ENCODE assay signal across 24 cellular contexts in genomic region chr14:65686761-65687160, GRCh38.
DNase-seq lines count a peak whose midpoint lies in the region; ATAC-seq and TF ChIP-seq lines count a peak whose summit lies in the region.
"Had no signal": no experiment of that assay in that cellular context is flagged by ENCODE, and none has a peak within 500 bp of the region (broad histone marks: within the 10 kb centered on the region; RNA-seq: fewer than 3 reads in every experiment).

No MANE protein-coding gene starts in this region.

- no peak overlapping the region for H2BK120ac ChIP-seq in H9 (ENCODE audit: low read depth, low read length, poor library complexity, severe bottlenecking)
- H2BK120ac ChIP-seq in mesendoderm (ENCODE audit: low read depth, low read length): no peak overlapping the region

- H3K56ac ChIP-seq in H9 (ENCODE audit: insufficient read length, low read depth, low read length) (no peak overlapping the region), mesendoderm (ENCODE audit: low read length) (no peak overlapping the region)

- TF ChIP-seq RAD21 in SK-N-SH (IDR thresholded peaks at IDR 0.05; ENCODE audit: low read length): no peak

- TF ChIP-seq CTCF in H9 (conservative IDR thresholded peaks at IDR 0.05) (no peak), WTC11 (IDR thresholded peaks at IDR 0.05) (no peak), progenitor cell of endocrine pancreas (IDR thresholded peaks at IDR 0.05; ENCODE audit: unreplicated experiment) (no peak), SK-N-SH (IDR thresholded peaks at IDR 0.05) (no peak)

- peaks cover 5 to 16% (median 10%) of the 10 kb centered on the region in 3 experiments; a peak in 6 of 7 replicates for H3K36me3 Mint-ChIP-seq in H9 (ENCODE audit: insufficient read depth in 1 of 3, low read depth in 3 of 3)
- peaks cover 2% of the 10 kb centered on the region for H3K36me3 Mint-ChIP-seq in WTC11
- peaks cover 2% of the 10 kb centered on the region for H3K36me3 Mint-ChIP-seq in progenitor cell of endocrine pancreas (ENCODE audit: insufficient read depth)

- H3K27ac ChIP-seq in H9 (ENCODE audit: insufficient read length, low read depth, low read length): no peak overlapping the region
- H3K27ac ChIP-seq in SK-N-SH (ENCODE audit: low read depth in 2 of 2, low read length in 1 of 2): no peak overlapping the region
- H3K27ac ChIP-seq in mesendoderm (ENCODE audit: low read depth, low read length): no peak overlapping the region
- H3K27ac ChIP-seq: adrenal gland, cardiac muscle cell, gastroesophageal sphincter, skin epidermis, tibial artery had no signal

- H3K18ac ChIP-seq in H9 (ENCODE audit: insufficient read length, low read depth, low read length) (no peak overlapping the region), mesendoderm (ENCODE audit: low read length) (no peak overlapping the region)

- H3K79me1 ChIP-seq in H9 (ENCODE audit: insufficient read depth, low read depth, low read length, poor library complexity, severe bottlenecking): no peaks in the 10 kb centered on the region
- H3K79me1 ChIP-seq in mesendoderm (ENCODE audit: low read length): no peaks in the 10 kb centered on the region

- POLR2A ChIA-PET in WTC11 (lab: Charles Lee) (no interaction called here), SK-N-SH (lab: Yijun Ruan, JAX) (no interaction called here)

- H4K20me1 ChIP-seq in H9 (ENCODE audit: control insufficient read depth, insufficient read depth, insufficient read length): no peaks in the 10 kb centered on the region
- H4K20me1 ChIP-seq in SK-N-SH (ENCODE audit: insufficient read depth): no peaks in the 10 kb centered on the region

- DNase-seq in H9: no peak
- DNase-seq in WTC11 (ENCODE audit: low spot score): no peak
- DNase-seq in glomerular visceral epithelial cell (ENCODE audit: extremely low spot score): peak; percentile 4
- DNase-seq in progenitor cell of endocrine pancreas (ENCODE audit: low spot score, unreplicated experiment): no peak
- no peak for DNase-seq in NK-92 (lab: John Stamatoyannopoulos, UW; ENCODE audit: unreplicated experiment)
- DNase-seq in SK-N-SH: no peak
- no peak for DNase-seq in mesendoderm
- DNase-seq: activated CD4-positive, alpha-beta T cell treated with anti-CD3 and anti-CD28 coated beads, Interleukin-2, amount 50 U/mL, for 4 hours; activated gamma-delta T cell; adrenal gland; CD4-positive, alpha-beta memory T cell; DMS79; HCEC 1CT; MG63; NCI-H146; NCI-H69; SHP77 treated with DMSO at 0.1 percent for 48 hours; stimulated activated CD4-positive, alpha-beta T cell treated with anti-CD3 and anti-CD28 coated beads, Interleukin-2, amount 100 ng/mL, for 24 hours; stimulated activated naive CD4-positive, alpha-beta T cell treated with Interleukin-2 at 50 U/mL for 16 hours; tibial artery had no signal

- no peak overlapping the region for H3K14ac ChIP-seq in H9 (ENCODE audit: insufficient read depth, low read length)

- H2AK5ac ChIP-seq in H9 (ENCODE audit: insufficient read length, low read length) (no peak overlapping the region), mesendoderm (ENCODE audit: low read length) (no peak overlapping the region)

- no peak overlapping the region; a peak in 1 of 5 replicates for H3K4me3 Mint-ChIP-seq in H9
- no peak overlapping the region; the same call in 1 of the 2 replicates for H3K4me3 Mint-ChIP-seq in WTC11
- no peak overlapping the region for H3K4me3 Mint-ChIP-seq in progenitor cell of endocrine pancreas (ENCODE audit: low read depth)
- H3K4me3 Mint-ChIP-seq: CD4-positive, alpha-beta memory T cell; T-helper 1 cell treated with Interleukin-12 subunit alpha and Interleukin-12 subunit beta and Interleukin-4 antibody, amounts not matched to agents 30 μg/mL and 1 μg/mL, for 36 hours had no signal

- no peak overlapping the region for H2BK15ac ChIP-seq in H9 (ENCODE audit: low read depth, low read length)
- no peak overlapping the region for H2BK15ac ChIP-seq in mesendoderm (replicated peaks; ENCODE audit: low read depth)

- no peak overlapping the region for H2BK12ac ChIP-seq in H9 (ENCODE audit: insufficient read length, low read depth, low read length)

- H2BK20ac ChIP-seq in H9 (ENCODE audit: low read depth, low read length, poor library complexity, severe bottlenecking): no peak overlapping the region

- H3K9ac ChIP-seq in H9 (ENCODE audit: extremely low read depth, insufficient read length, low read length) (no peak overlapping the region), SK-N-SH (no peak overlapping the region), mesendoderm (ENCODE audit: low read length) (no peak overlapping the region)

- no peaks in the 10 kb centered on the region for H3K23me2 ChIP-seq in H9 (ENCODE audit: insufficient read length, low read depth, low read length, poor library complexity, severe bottlenecking)

- peaks cover 2 to 7% of the 10 kb centered on the region in 2 experiments for H3K9me3 Mint-ChIP-seq in H9
- H3K9me3 Mint-ChIP-seq in WTC11: peaks cover 6% of the 10 kb centered on the region; the same call in 1 of the 2 replicates
- peaks cover 8% of the 10 kb centered on the region for H3K9me3 Mint-ChIP-seq in progenitor cell of endocrine pancreas (ENCODE audit: low read depth)

- peaks cover 0 to 8% of the 10 kb centered on the region in 2 experiments for H3K36me3 ChIP-seq in SK-N-SH (replicated peaks in 1 of 2; ENCODE audit: control insufficient read depth in 1 of 2, insufficient read depth in 2 of 2, low read length in 1 of 2)
- no peaks in the 10 kb centered on the region for H3K36me3 ChIP-seq in mesendoderm (ENCODE audit: control insufficient read depth, insufficient read depth, low read length)
- H3K36me3 ChIP-seq: adrenal gland, cardiac muscle cell, gastroesophageal sphincter, MG63, tibial artery had no signal

- no peak overlapping the region for H2AFZ ChIP-seq in H9 (ENCODE audit: low read length)
- no peak overlapping the region for H2AFZ ChIP-seq in SK-N-SH (ENCODE audit: low read depth)

- H3K27ac Mint-ChIP-seq in H9 (peak overlapping the region in 2 of 3 experiments; percentile 14 to 85; a peak in 4 of 7 replicates), WTC11 (no peak overlapping the region), progenitor cell of endocrine pancreas (peak overlapping the region; percentile 29)
- H3K27ac Mint-ChIP-seq: T-helper 1 cell treated with Interleukin-12 subunit alpha and Interleukin-12 subunit beta and Interleukin-4 antibody, amounts not matched to agents 30 μg/mL and 1 μg/mL, for 36 hours had no signal

- H3K4ac ChIP-seq in H9 (ENCODE audit: low read depth, low read length) (no peak overlapping the region), mesendoderm (ENCODE audit: low read depth, low read length) (no peak overlapping the region)

- H4K8ac ChIP-seq in H9 (replicated peaks; ENCODE audit: insufficient read length, low read depth, low read length) (no peak overlapping the region), mesendoderm (ENCODE audit: low read depth, low read length) (no peak overlapping the region)

- no peak overlapping the region for H4K91ac ChIP-seq in H9 (ENCODE audit: insufficient read length, low read depth, low read length)

- CTCF ChIA-PET in WTC11 (lab: Charles Lee) (no interaction called here), SK-N-SH (lab: Yijun Ruan, JAX) (no interaction called here)

- no peaks in the 10 kb centered on the region for H3K9me3 ChIP-seq in H9 (ENCODE audit: control insufficient read depth, low read depth, low read length)
- H3K9me3 ChIP-seq in SK-N-SH: no peaks in the 10 kb centered on the region
- H3K9me3 ChIP-seq: adrenal gland, gastroesophageal sphincter, MG63, tibial artery had no signal

- no peak overlapping the region for H3K4me2 ChIP-seq in H9 (ENCODE audit: insufficient read depth, insufficient read length, low read length)
- no peak overlapping the region for H3K4me2 ChIP-seq in SK-N-SH
- no peak overlapping the region for H3K4me2 ChIP-seq in mesendoderm (ENCODE audit: low read length)

- H3K4me1 Mint-ChIP-seq in H9: peaks cover 39 to 40% of the 10 kb centered on the region in 2 experiments
- peaks cover 41% of the 10 kb centered on the region for H3K4me1 Mint-ChIP-seq in WTC11
- H3K4me1 Mint-ChIP-seq in progenitor cell of endocrine pancreas (ENCODE audit: low read depth): peaks cover 13% of the 10 kb centered on the region

- no peaks in the 10 kb centered on the region for H3K9me2 ChIP-seq in SK-N-SH

- H2BK5ac ChIP-seq in H9 (ENCODE audit: insufficient read length, low read length): no peak overlapping the region
- H2BK5ac ChIP-seq in mesendoderm (ENCODE audit: low read length): no peak overlapping the region

- H3F3A ChIP-seq in SK-N-SH (replicated peaks; ENCODE audit: insufficient read depth): no peaks in the 10 kb centered on the region

- H3K4me1 ChIP-seq in H9 (ENCODE audit: insufficient read depth, low read length) (peaks cover 5% of the 10 kb centered on the region), SK-N-SH (ENCODE audit: control insufficient read depth in 1 of 2, insufficient read depth in 2 of 2, low read depth in 1 of 2, low read length in 1 of 2) (no peaks in the 10 kb centered on the region), mesendoderm (ENCODE audit: control insufficient read depth, low read depth, low read length) (no peaks in the 10 kb centered on the region)
- H3K4me1 ChIP-seq: adrenal gland, gastroesophageal sphincter, tibial artery had no signal

- ATAC-seq in WTC11: peak; percentile 64
- ATAC-seq: gastroesophageal sphincter had no signal

- H3K4me3 ChIP-seq in SK-N-SH (ENCODE audit: low read depth in 2 of 2, low read length in 1 of 2): no peak overlapping the region
- no peak overlapping the region for H3K4me3 ChIP-seq in mesendoderm (ENCODE audit: low read length)
- H3K4me3 ChIP-seq: adrenal gland, cardiac muscle cell, gastroesophageal sphincter, MG63, skin epidermis, tibial artery had no signal

- H4K5ac ChIP-seq in H9 (ENCODE audit: insufficient read length, low read depth, low read length) (no peak overlapping the region), mesendoderm (ENCODE audit: low read length) (no peak overlapping the region)

- H3K79me2 ChIP-seq in H9 (ENCODE audit: insufficient read depth, low read length) (no peaks in the 10 kb centered on the region), SK-N-SH (ENCODE audit: insufficient read depth) (0 out of 2 replicates have a peak, but pooled peaks cover 8% of the 10 kb centered on the region), mesendoderm (ENCODE audit: control insufficient read depth, insufficient read depth, low read length) (no peaks in the 10 kb centered on the region)

- H3K27me3 Mint-ChIP-seq in H9 (ENCODE audit: low read depth) (no peaks in the 10 kb centered on the region), WTC11 (ENCODE audit: low read depth) (no peaks in the 10 kb centered on the region), progenitor cell of endocrine pancreas (no peaks in the 10 kb centered on the region)
- H3K27me3 Mint-ChIP-seq: CD4-positive, alpha-beta memory T cell had no signal

- no peak overlapping the region for H3K23ac ChIP-seq in H9 (ENCODE audit: insufficient read length, low read depth, low read length)
- H3K23ac ChIP-seq in mesendoderm (ENCODE audit: low read length): no peak overlapping the region

- H3T11ph ChIP-seq in H9 (ENCODE audit: low read length): no peak overlapping the region

- H3K27me3 ChIP-seq in H9 (ENCODE audit: insufficient read depth, low read length) (no peaks in the 10 kb centered on the region), SK-N-SH (ENCODE audit: insufficient read depth) (no peaks in the 10 kb centered on the region), mesendoderm (ENCODE audit: insufficient read depth, low read length, poor library complexity) (no peaks in the 10 kb centered on the region)
- H3K27me3 ChIP-seq: adrenal gland, cardiac muscle cell, gastroesophageal sphincter, MG63, tibial artery had no signal

- no peak for TF ChIP-seq EP300 in SK-N-SH (IDR thresholded peaks at IDR 0.05; ENCODE audit: borderline replicate concordance in 1 of 2, low read depth in 1 of 2, low read length in 1 of 2)
